In the genomic region with DNA sequence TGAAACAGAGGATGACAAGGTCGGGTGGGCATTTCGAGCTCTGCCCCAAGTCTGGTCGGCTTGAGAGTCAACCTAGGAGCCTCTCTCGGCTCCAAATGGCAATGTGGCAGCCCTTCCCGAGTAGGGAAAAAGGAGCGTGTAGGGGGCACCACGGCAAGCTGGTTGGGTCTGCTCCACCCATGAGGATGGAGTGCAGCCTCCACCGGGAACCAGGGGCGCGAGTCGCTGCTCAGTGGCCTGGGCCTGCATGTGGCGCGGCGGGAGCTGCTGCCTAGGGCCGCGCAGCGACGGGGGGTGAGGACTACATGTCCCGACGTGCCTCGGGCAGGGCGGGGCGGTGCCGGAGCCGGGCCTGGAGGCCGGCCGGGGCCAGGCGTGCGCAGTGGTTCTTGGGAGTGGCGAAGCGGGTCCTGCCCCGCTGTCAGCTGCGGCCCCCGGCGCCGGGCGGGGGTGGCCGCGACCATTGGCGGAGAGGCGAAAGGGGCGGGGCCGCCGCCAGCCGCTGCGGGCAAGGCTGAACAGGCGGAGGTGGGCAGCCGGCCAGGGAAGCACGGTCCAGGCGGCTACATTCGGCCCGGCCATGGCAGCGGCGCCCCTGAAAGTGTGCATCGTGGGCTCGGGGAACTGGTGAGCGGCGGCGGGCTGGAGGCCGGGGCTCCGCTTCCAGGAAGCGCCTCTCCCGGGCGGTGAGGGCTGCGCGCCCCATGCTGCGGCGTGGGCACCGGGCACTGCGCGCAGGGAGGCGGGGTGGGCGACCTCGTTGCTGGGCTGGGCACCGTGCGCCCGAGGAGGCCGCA, we compare ENCODE assay signal across 8 cellular contexts. TPM values are rescaled to one million over a fixed set of nuclear protein-coding genes. Genes with fewer than 3 reads are reported as not detected.
DNase-seq lines count a peak whose midpoint lies in the region; ATAC-seq, FAIRE-seq and TF ChIP-seq lines count a peak whose summit lies in the region.

A gene (plus strand): TSS at position 489 of the 797 bp plus-strand sequence. CDS start 92 bp downstream, at position 581.

- peaks cover 10% of the 10 kb centered on the region for H3K79me2 ChIP-seq in smooth muscle cell (ENCODE audit: low read depth)

- peak; percentile 99 for ATAC-seq in GM18907 (IDR thresholded peaks at IDR 0.05; ENCODE audit: unreplicated experiment)
- peak; percentile 100 for ATAC-seq in HG03159 (IDR thresholded peaks at IDR 0.05; ENCODE audit: unreplicated experiment)
- peak; percentile 99 for ATAC-seq in WTC11

- H3K27me3 ChIP-seq in bronchial epithelial cell (ENCODE audit: control insufficient read depth, insufficient read depth, low read length) (no peaks in the 10 kb centered on the region), smooth muscle cell (ENCODE audit: low read depth) (no peaks in the 10 kb centered on the region)

- peaks cover 19% of the 10 kb centered on the region for H3K36me3 Mint-ChIP-seq in WTC11

- peak within 1 kb of the TSS; percentile 98 for H3K4me2 ChIP-seq in smooth muscle cell

- in situ Hi-C loops in ACHN (cut with HindIII; ENCODE audit: low pct_ligation_motif_present, low pct_unique_long_range_greater_than_20kb, low sequenced_read_pairs) = no loop called here

- POLR2A ChIA-PET in WTC11 (lab: Charles Lee) = no interaction called here

- H3K27me3 Mint-ChIP-seq in WTC11 (ENCODE audit: low read depth) = peaks cover 39% of the 10 kb centered on the region

- H3K27ac Mint-ChIP-seq in WTC11 = no peak within 1 kb of the TSS

- peaks cover 27% of the 10 kb centered on the region for H3K9me3 Mint-ChIP-seq in WTC11

- no peaks in the 10 kb centered on the region for H3K36me3 ChIP-seq in bronchial epithelial cell (ENCODE audit: control insufficient read depth, insufficient read depth, low read length)
- peaks cover 3% of the 10 kb centered on the region for H3K36me3 ChIP-seq in smooth muscle cell (ENCODE audit: low read depth)

- CTCF ChIA-PET in WTC11 (lab: Charles Lee) = interaction anchor here (1.1 to 1.2 kb wide), 2 partner anchors 48 to 268 kb away, joined by 4 read pairs; no protein-coding TSS in a partner anchor

- peaks cover 6% of the 10 kb centered on the region for H3K9me3 ChIP-seq in smooth muscle cell (replicated peaks; ENCODE audit: low read depth)

- no peak within 1 kb of the TSS for H3K27ac ChIP-seq in smooth muscle cell (ENCODE audit: low read depth)

- WGBS in smooth muscle cell (ENCODE audit: low lambda C conversion rate) = 6% methylated on average over 63 of the region's 78 CpGs

- peak within 1 kb of the TSS; percentile 59 for H3K4me3 ChIP-seq in bronchial epithelial cell (ENCODE audit: low read depth, low read length)
- peak within 1 kb of the TSS; percentile 84 for H3K4me3 ChIP-seq in smooth muscle cell

- H4K20me1 ChIP-seq in smooth muscle cell (ENCODE audit: low read depth) = no peaks in the 10 kb centered on the region

- DNase-seq in ACHN = peak; percentile 93
- DNase-seq in NCI-H2227 (lab: John Stamatoyannopoulos, UW; ENCODE audit: unreplicated experiment) = peak; percentile 93
- DNase-seq in WTC11 (ENCODE audit: low spot score) = peak; percentile 95
- peak; percentile 87 for DNase-seq in bronchial epithelial cell (ENCODE audit: low read depth)
- DNase-seq in iPS-NIHi7 (ENCODE audit: extremely low spot score) = peak; percentile 99
- DNase-seq in smooth muscle cell (lab: John Stamatoyannopoulos, UW; ENCODE audit: unreplicated experiment) = peak; percentile 80

- no peaks in the 10 kb centered on the region for H3F3A ChIP-seq in smooth muscle cell (ENCODE audit: low read depth)

- H3K4me3 Mint-ChIP-seq in WTC11 = peak within 1 kb of the TSS; percentile 91

- peak within 1 kb of the TSS; percentile 35 for H3K9ac ChIP-seq in smooth muscle cell (ENCODE audit: low read depth)

- TF ChIP-seq CTCF in WTC11 (IDR thresholded peaks at IDR 0.05) (no peak), bronchial epithelial cell (IDR thresholded peaks at IDR 0.05; ENCODE audit: insufficient read depth, low read length, severe bottlenecking) (no peak), smooth muscle cell (IDR thresholded peaks at IDR 0.05; ENCODE audit: borderline replicate concordance, insufficient read depth, poor library complexity, severe bottlenecking) (no peak)

- H2AFZ ChIP-seq in smooth muscle cell (ENCODE audit: low read depth) = peak within 1 kb of the TSS; percentile 73

- H3K4me1 Mint-ChIP-seq in WTC11 = peaks cover 9% of the 10 kb centered on the region

- no peaks in the 10 kb centered on the region for H3K4me1 ChIP-seq in smooth muscle cell (ENCODE audit: low read depth)

- FAIRE-seq in bronchial epithelial cell (lab: Jason Lieb, UNC) = no peak

TF ChIP-seq in WTC11, 78 proteins besides CTCF, POLR2A, EP300 and RAD21 (continues in another document):
- TF ChIP-seq, protein P1, sequence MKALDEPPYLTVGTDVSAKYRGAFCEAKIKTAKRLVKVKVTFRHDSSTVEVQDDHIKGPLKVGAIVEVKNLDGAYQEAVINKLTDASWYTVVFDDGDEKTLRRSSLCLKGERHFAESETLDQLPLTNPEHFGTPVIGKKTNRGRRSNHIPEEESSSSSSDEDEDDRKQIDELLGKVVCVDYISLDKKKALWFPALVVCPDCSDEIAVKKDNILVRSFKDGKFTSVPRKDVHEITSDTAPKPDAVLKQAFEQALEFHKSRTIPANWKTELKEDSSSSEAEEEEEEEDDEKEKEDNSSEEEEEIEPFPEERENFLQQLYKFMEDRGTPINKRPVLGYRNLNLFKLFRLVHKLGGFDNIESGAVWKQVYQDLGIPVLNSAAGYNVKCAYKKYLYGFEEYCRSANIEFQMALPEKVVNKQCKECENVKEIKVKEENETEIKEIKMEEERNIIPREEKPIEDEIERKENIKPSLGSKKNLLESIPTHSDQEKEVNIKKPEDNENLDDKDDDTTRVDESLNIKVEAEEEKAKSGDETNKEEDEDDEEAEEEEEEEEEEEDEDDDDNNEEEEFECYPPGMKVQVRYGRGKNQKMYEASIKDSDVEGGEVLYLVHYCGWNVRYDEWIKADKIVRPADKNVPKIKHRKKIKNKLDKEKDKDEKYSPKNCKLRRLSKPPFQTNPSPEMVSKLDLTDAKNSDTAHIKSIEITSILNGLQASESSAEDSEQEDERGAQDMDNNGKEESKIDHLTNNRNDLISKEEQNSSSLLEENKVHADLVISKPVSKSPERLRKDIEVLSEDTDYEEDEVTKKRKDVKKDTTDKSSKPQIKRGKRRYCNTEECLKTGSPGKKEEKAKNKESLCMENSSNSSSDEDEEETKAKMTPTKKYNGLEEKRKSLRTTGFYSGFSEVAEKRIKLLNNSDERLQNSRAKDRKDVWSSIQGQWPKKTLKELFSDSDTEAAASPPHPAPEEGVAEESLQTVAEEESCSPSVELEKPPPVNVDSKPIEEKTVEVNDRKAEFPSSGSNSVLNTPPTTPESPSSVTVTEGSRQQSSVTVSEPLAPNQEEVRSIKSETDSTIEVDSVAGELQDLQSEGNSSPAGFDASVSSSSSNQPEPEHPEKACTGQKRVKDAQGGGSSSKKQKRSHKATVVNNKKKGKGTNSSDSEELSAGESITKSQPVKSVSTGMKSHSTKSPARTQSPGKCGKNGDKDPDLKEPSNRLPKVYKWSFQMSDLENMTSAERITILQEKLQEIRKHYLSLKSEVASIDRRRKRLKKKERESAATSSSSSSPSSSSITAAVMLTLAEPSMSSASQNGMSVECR (CRISPR knock-in tag; IDR thresholded peaks at IDR 0.05; ENCODE audit: borderline replicate concordance) = peak; percentile 67; the same call in 1 of the 2 replicates
- TF ChIP-seq ESRRA (CRISPR knock-in tag; IDR thresholded peaks at IDR 0.05; ENCODE audit: borderline replicate concordance) = no peak
- TF ChIP-seq, protein P2, sequence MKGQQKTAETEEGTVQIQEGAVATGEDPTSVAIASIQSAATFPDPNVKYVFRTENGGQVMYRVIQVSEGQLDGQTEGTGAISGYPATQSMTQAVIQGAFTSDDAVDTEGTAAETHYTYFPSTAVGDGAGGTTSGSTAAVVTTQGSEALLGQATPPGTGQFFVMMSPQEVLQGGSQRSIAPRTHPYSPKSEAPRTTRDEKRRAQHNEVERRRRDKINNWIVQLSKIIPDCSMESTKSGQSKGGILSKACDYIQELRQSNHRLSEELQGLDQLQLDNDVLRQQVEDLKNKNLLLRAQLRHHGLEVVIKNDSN (CRISPR knock-in tag; IDR thresholded peaks at IDR 0.05) = no peak
- TF ChIP-seq CREB1 (CRISPR knock-in tag; IDR thresholded peaks at IDR 0.05) = no peak
- TF ChIP-seq ZNF671 (CRISPR knock-in tag; IDR thresholded peaks at IDR 0.05) = no peak
- TF ChIP-seq NR3C1 (CRISPR knock-in tag; conservative IDR thresholded peaks at IDR 0.05; ENCODE audit: low read depth) = no peak
- no peak for TF ChIP-seq RORB (CRISPR knock-in tag; IDR thresholded peaks at IDR 0.05)
- TF ChIP-seq SP1 (CRISPR knock-in tag; conservative IDR thresholded peaks at IDR 0.05) = peak; percentile 94
- TF ChIP-seq, protein P3, sequence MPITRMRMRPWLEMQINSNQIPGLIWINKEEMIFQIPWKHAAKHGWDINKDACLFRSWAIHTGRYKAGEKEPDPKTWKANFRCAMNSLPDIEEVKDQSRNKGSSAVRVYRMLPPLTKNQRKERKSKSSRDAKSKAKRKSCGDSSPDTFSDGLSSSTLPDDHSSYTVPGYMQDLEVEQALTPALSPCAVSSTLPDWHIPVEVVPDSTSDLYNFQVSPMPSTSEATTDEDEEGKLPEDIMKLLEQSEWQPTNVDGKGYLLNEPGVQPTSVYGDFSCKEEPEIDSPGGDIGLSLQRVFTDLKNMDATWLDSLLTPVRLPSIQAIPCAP (CRISPR knock-in tag; IDR thresholded peaks at IDR 0.05) = peak; percentile 73; the same call in 1 of the 2 replicates
- TF ChIP-seq SOX15 (CRISPR knock-in tag; IDR thresholded peaks at IDR 0.05) = no peak
- TF ChIP-seq ZNF121 (CRISPR knock-in tag; IDR thresholded peaks at IDR 0.05) = peak; percentile 26

RNA-seq across cellular contexts. Expression of the gene that starts here (rescaled TPM):
- total RNA-seq in WTC11 (2021) = 4.7 to 5.8 TPM (median 4.7 TPM) in 3 replicates
- total RNA-seq in bronchial epithelial cell = 21.3 and 28.9 TPM in 2 replicates
- total RNA-seq in smooth muscle cell = 5.9 and 8.2 TPM in 2 replicates
- polyA plus RNA-seq in smooth muscle cell = 3.6 and 4.1 TPM in 2 replicates
